ENCODE assay signal across 8 cellular contexts in genomic region chr11:3959015-3959917, GRCh38.
DNase-seq lines count a peak whose midpoint lies in the region; FAIRE-seq and TF ChIP-seq lines count a peak whose summit lies in the region.

No MANE protein-coding gene starts in this region.

- no peak for TF ChIP-seq POLR2A in H1 (IDR thresholded peaks at IDR 0.05; ENCODE audit: control extremely low read depth in 1 of 2, low read depth in 2 of 2, low read length in 2 of 2)

- H2AK5ac ChIP-seq in H1 (ENCODE audit: low read depth, low read length) = no peak overlapping the region

- H3K27me3 Mint-ChIP-seq in activated CD4-positive, alpha-beta T cell treated with anti-CD3 and anti-CD28 coated beads, Interleukin-2, amount 10 ng/mL, durations not matched to agents 24 days and 14 days = no peaks in the 10 kb centered on the region

- peaks cover 23% of the 10 kb centered on the region for H3K36me3 Mint-ChIP-seq in activated CD4-positive, alpha-beta T cell treated with anti-CD3 and anti-CD28 coated beads, Interleukin-2, amount 10 ng/mL, durations not matched to agents 24 days and 14 days (ENCODE audit: low read depth)

- TF ChIP-seq EP300 in H1 (IDR thresholded peaks at IDR 0.05; ENCODE audit: borderline replicate concordance in 1 of 2, low read depth in 2 of 2, low read length in 2 of 2) = no peak

- 70% methylated on average over 5 of the region's 5 CpGs; no CpG with 5 or more reads in 1 of the 2 experiments for WGBS in H1 (ENCODE audit: extremely low coverage in 1 of 2, insufficient coverage in 1 of 2, insufficient read length in 1 of 2, insufficient replicate concordance in 2 of 2, low coverage in 1 of 2, low lambda C conversion rate in 2 of 2, missing lambda C conversion rate in 1 of 2), 2 experiments
- 59 to 67% (median 62%) methylated on average over 5 of the region's 5 CpGs for WGBS in small intestine, 3 donors

- peak; percentile 32 to 42; a peak in 3 of 4 replicates for TF ChIP-seq RAD21 in H1 (IDR thresholded peaks at IDR 0.05 in 1 of 2, conservative IDR thresholded peaks at IDR 0.05 in 1 of 2; ENCODE audit: low read depth in 2 of 2, low read length in 2 of 2)

- no peak overlapping the region for H2BK120ac ChIP-seq in H1 (replicated peaks; ENCODE audit: low read depth, low read length)

- H3K27ac Mint-ChIP-seq in activated CD4-positive, alpha-beta T cell treated with anti-CD3 and anti-CD28 coated beads, Interleukin-2, amount 10 ng/mL, durations not matched to agents 24 days and 14 days = peak overlapping the region; percentile 67

- peaks cover 0 to 2% of the 10 kb centered on the region in 2 experiments for H4K20me1 ChIP-seq in H1 (replicated peaks in 1 of 2; ENCODE audit: control insufficient read depth in 1 of 2, insufficient read depth in 2 of 2, low read length in 2 of 2)

- no peak overlapping the region for H3K14ac ChIP-seq in H1 (ENCODE audit: insufficient read length)

- POLR2A ChIA-PET in H1 (lab: Charles Lee; ENCODE audit: partially characterized antibody) = no interaction called here

- DNase-seq in activated CD4-positive, alpha-beta T cell treated with anti-CD3 and anti-CD28 coated beads, Interleukin-2, amount 10 ng/mL, durations not matched to agents 24 days and 14 days = no peak
- no peak for DNase-seq in activated CD4-positive, alpha-beta T cell treated with anti-CD3 and anti-CD28 coated beads, Interleukin-2, amount 50 U/mL, for 4 hours
- DNase-seq in HT1080 (ENCODE audit: low read depth) (peak; percentile 58), H1 (ENCODE audit: low read depth in 1 of 2, low spot score in 2 of 2) (no peak), small intestine (peak; percentile 24), ecto neural progenitor cell (ENCODE audit: low spot score) (no peak), substantia nigra (lab: John Stamatoyannopoulos, UW) (no peak), hypothalamus (lab: John Stamatoyannopoulos, UW) (no peak)

- intact Hi-C loops in activated CD4-positive, alpha-beta T cell treated with anti-CD3 and anti-CD28 coated beads, Interleukin-2, amount 10 ng/mL, durations not matched to agents 24 days and 14 days (cut with micrococcal nuclease) = loop anchor here (1.0 to 2.0 kb wide), 2 partner anchors 10 to 16 kb away; no protein-coding TSS in a partner anchor

- H3K4me2 ChIP-seq in H1 (ENCODE audit: insufficient read depth in 1 of 2, low read depth in 2 of 2, low read length in 2 of 2) = no peak overlapping the region

- H3K27ac ChIP-seq in H1 (ENCODE audit: low read depth, low read length) (no peak overlapping the region), small intestine (ENCODE audit: low read depth in 1 of 2, low read length in 1 of 2) (no peak overlapping the region), substantia nigra (ENCODE audit: low read depth, low read length, poor library complexity, severe bottlenecking) (no peak overlapping the region)

- H4K5ac ChIP-seq in H1 (ENCODE audit: insufficient read length, low read depth, low read length) = no peak overlapping the region

- H2BK5ac ChIP-seq in H1 (ENCODE audit: low read depth, low read length) = no peak overlapping the region

- CTCF ChIA-PET in H1 (lab: Charles Lee; ENCODE audit: partially characterized antibody) = interaction anchor here (0.6 to 4.1 kb wide), 20 partner anchors 7 to 142 kb away, joined by 3 to 36 read pairs (median 3); partner anchors contain the start of gene STIM1

- no peaks in the 10 kb centered on the region for H3K23me2 ChIP-seq in H1 (ENCODE audit: low read depth, low read length)

- no peak overlapping the region for H2BK12ac ChIP-seq in H1 (ENCODE audit: low read depth, low read length)

- H3K4me1 Mint-ChIP-seq in activated CD4-positive, alpha-beta T cell treated with anti-CD3 and anti-CD28 coated beads, Interleukin-2, amount 10 ng/mL, durations not matched to agents 24 days and 14 days = peaks cover 59% of the 10 kb centered on the region

- no peaks in the 10 kb centered on the region for H3K36me3 ChIP-seq in H1 (ENCODE audit: control insufficient read depth in 2 of 4, insufficient read depth in 4 of 4, low read length in 3 of 4)
- H3K36me3 ChIP-seq in small intestine (ENCODE audit: control insufficient read depth in 2 of 2, insufficient read depth in 2 of 2, low read length in 2 of 2) = no peaks in the 10 kb centered on the region

- H3K4me3 ChIP-seq in H1 (ENCODE audit: extremely low read depth in 1 of 4, insufficient read depth in 2 of 4, low read depth in 3 of 4, low read length in 4 of 4) (no peak overlapping the region), small intestine (ENCODE audit: low read depth in 1 of 2, low read length in 2 of 2) (no peak overlapping the region)

- no peaks in the 10 kb centered on the region for H3K9me3 Mint-ChIP-seq in activated CD4-positive, alpha-beta T cell treated with anti-CD3 and anti-CD28 coated beads, Interleukin-2, amount 10 ng/mL, durations not matched to agents 24 days and 14 days

- no peak overlapping the region for H2BK20ac ChIP-seq in H1 (ENCODE audit: low read length)

- no peak overlapping the region for H3K56ac ChIP-seq in H1 (replicated peaks; ENCODE audit: insufficient read length, low read depth, low read length)

- peak in 2 of 3 experiments; percentile 27 to 35; a peak in 2 of 4 replicates for TF ChIP-seq CTCF in H1 (IDR thresholded peaks at IDR 0.05; ENCODE audit: control extremely low read depth in 1 of 3, insufficient read depth in 1 of 3, low read depth in 1 of 3, low read length in 3 of 3)

- no peak overlapping the region for H3K18ac ChIP-seq in H1 (ENCODE audit: extremely low read depth, low read length)

- no peak overlapping the region for H4K91ac ChIP-seq in H1 (replicated peaks; ENCODE audit: insufficient read length, low read length)

- H3K23ac ChIP-seq in H1 (ENCODE audit: insufficient read length) = no peak overlapping the region

- H3K9me3 ChIP-seq in H1 (ENCODE audit: insufficient read depth in 2 of 2, low read depth in 1 of 2, low read length in 1 of 2) = no peaks in the 10 kb centered on the region
- no peaks in the 10 kb centered on the region for H3K9me3 ChIP-seq in small intestine (ENCODE audit: control insufficient read depth, low read depth)

- H3K4me1 ChIP-seq in H1 (replicated peaks in 1 of 4; ENCODE audit: control insufficient read depth in 3 of 4, insufficient read depth in 4 of 4, low read length in 3 of 4) (no peaks in the 10 kb centered on the region), small intestine (ENCODE audit: control insufficient read depth in 2 of 2, insufficient read depth in 1 of 2, low read depth in 1 of 2, low read length in 1 of 2) (no peaks in the 10 kb centered on the region)

- no peak overlapping the region for H2BK15ac ChIP-seq in H1 (ENCODE audit: low read length)

- H3K9ac ChIP-seq in H1 (replicated peaks in 1 of 4; ENCODE audit: extremely low read depth in 1 of 4, low read depth in 3 of 4, low read length in 3 of 4) = no peak overlapping the region

- H3K79me2 ChIP-seq in H1 (ENCODE audit: control insufficient read depth in 1 of 2, insufficient read depth in 2 of 2, low read length in 2 of 2) = no peaks in the 10 kb centered on the region

- H2AFZ ChIP-seq in H1 (ENCODE audit: low read length) = no peak overlapping the region

- H4K8ac ChIP-seq in H1 (ENCODE audit: extremely low read depth, insufficient read depth, low read length) = no peak overlapping the region

- H3K4me3 Mint-ChIP-seq in activated CD4-positive, alpha-beta T cell treated with anti-CD3 and anti-CD28 coated beads, Interleukin-2, amount 10 ng/mL, durations not matched to agents 24 days and 14 days = no peak overlapping the region

- FAIRE-seq in H1 (lab: Jason Lieb, UNC) (no peak), small intestine (lab: Jason Lieb, UNC) (no peak)

- H3K79me1 ChIP-seq in H1 (ENCODE audit: low read depth, low read length) = no peaks in the 10 kb centered on the region

- H3K27me3 ChIP-seq in H1 (replicated peaks in 1 of 4; ENCODE audit: control insufficient read depth in 3 of 4, extremely low read depth in 1 of 4, insufficient read depth in 3 of 4, low read length in 3 of 4) (no peaks in the 10 kb centered on the region), small intestine (ENCODE audit: control insufficient read depth in 2 of 2, insufficient read depth in 2 of 2, low read length in 2 of 2) (no peaks in the 10 kb centered on the region)

- H3K4ac ChIP-seq in H1 (replicated peaks; ENCODE audit: insufficient read length, low read depth, low read length) = no peak overlapping the region

TF ChIP-seq in H1, 55 proteins besides CTCF, POLR2A, EP300 and RAD21:
- TF ChIP-seq MAFK (IDR thresholded peaks at IDR 0.05; ENCODE audit: low read depth, low read length) (no peak), EGR1 (IDR thresholded peaks at IDR 0.05; ENCODE audit: borderline replicate concordance, low read depth, low read length) (no peak), CHD2 (IDR thresholded peaks at IDR 0.05; ENCODE audit: low read length) (no peak), CHD1 (IDR thresholded peaks at IDR 0.05; ENCODE audit: low read depth, low read length) (no peak), EZH2 (IDR thresholded peaks at IDR 0.05; ENCODE audit: low read depth, low read length, severe bottlenecking) (no peak), KDM4A (IDR thresholded peaks at IDR 0.05; ENCODE audit: low read depth, low read length, severe bottlenecking) (no peak), POU5F1 (IDR thresholded peaks at IDR 0.05; ENCODE audit: low read depth, low read length) (no peak), SIN3A (conservative IDR thresholded peaks at IDR 0.05 in 1 of 2, IDR thresholded peaks at IDR 0.05 in 1 of 2; ENCODE audit: low read depth in 1 of 2, low read length in 2 of 2) (no peak), JUND (IDR thresholded peaks at IDR 0.05; ENCODE audit: low read length) (no peak), USF2 (IDR thresholded peaks at IDR 0.05; ENCODE audit: low read length) (no peak)
- TF ChIP-seq, protein P1, sequence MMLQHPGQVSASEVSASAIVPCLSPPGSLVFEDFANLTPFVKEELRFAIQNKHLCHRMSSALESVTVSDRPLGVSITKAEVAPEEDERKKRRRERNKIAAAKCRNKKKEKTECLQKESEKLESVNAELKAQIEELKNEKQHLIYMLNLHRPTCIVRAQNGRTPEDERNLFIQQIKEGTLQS (IDR thresholded peaks at IDR 0.05; ENCODE audit: insufficient read depth, low read depth, low read length) = no peak

Comparison
In these comparisons a context has a peak if more than half of its experiments do, and no peak if none do; other contexts are left out.
1. DNase-seq: peak in HT1080 (single experiment) and small intestine (single experiment); none in activated CD4-positive, alpha-beta T cell treated with anti-CD3 and anti-CD28 coated beads, Interleukin-2, amount 10 ng/mL, durations not matched to agents 24 days and 14 days (single experiment), activated CD4-positive, alpha-beta T cell treated with anti-CD3 and anti-CD28 coated beads, Interleukin-2, amount 50 U/mL, for 4 hours (0 of 2), H1 (0 of 2), ecto neural progenitor cell (single experiment), substantia nigra (0 of 49) and hypothalamus (0 of 51).